ENCODE assay signal across 1 cellular context in genomic region chr17:40912506-40913220, GRCh38.
TF ChIP-seq lines count a peak whose summit lies in the region.

No MANE protein-coding gene starts in this region.

TF ChIP-seq in HCT116, 20 proteins besides CTCF, POLR2A, EP300 and RAD21:
- TF ChIP-seq, protein P1, sequence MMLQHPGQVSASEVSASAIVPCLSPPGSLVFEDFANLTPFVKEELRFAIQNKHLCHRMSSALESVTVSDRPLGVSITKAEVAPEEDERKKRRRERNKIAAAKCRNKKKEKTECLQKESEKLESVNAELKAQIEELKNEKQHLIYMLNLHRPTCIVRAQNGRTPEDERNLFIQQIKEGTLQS (IDR thresholded peaks at IDR 0.05): no peak
- no peak for TF ChIP-seq ELF1 (IDR thresholded peaks at IDR 0.05; ENCODE audit: borderline replicate concordance, low read depth)
- peak; percentile 47; the same call in 1 of the 2 replicates for TF ChIP-seq SP1 (IDR thresholded peaks at IDR 0.05; ENCODE audit: low read depth)
- 0 out of 2 replicates have a peak, but pooled peaks have one; percentile 17 for TF ChIP-seq FOSL1 (IDR thresholded peaks at IDR 0.05; ENCODE audit: low read depth)
